Comparison of ENCODE assay signal across 19 cellular contexts in the genomic region with DNA sequence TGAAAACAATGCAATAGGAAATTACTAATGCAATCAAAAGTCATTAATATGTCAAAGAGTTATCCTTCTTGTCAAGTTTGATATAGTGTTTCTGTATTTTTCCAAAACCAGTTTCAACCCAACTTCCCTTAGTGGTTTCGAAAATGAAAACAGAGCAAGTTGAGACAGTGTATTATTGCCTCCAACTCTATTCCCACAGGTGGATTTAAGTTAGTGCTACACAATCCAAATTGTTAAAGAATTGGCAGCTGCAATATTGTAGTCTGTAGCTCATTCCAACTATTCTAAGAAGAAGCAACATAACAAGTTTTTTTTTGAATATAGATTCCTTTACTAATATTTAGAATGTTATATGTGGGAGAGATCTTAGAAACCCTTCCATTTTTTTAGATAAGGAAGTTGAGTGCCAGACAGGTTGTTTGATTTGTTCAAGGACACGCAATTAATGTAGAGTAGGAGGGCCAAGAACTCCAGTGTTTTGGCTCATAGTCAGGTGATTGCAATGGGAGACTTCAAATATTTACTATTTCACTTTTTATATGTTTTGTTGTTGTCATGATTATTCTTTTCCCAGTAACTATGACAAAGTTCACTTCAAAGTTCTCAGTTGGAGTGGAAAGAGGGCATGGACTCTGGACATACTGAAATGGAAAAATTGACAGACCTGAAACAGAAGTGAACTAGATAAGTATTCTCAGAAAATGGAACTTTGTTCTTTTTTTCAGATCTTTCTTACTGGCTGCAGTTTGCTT.
"Had no signal": no experiment of that assay in that cellular context is flagged by ENCODE, and none has a peak within 500 bp of the region (broad histone marks: within the 10 kb centered on the region; RNA-seq: fewer than 3 reads in every experiment).

No MANE protein-coding gene starts in this region.

- H3K4me3 ChIP-seq: adrenal gland, colonic mucosa, prostate gland, sigmoid colon, spleen had no signal

- H3K9me3 ChIP-seq: adrenal gland, colonic mucosa, prostate gland, sigmoid colon had no signal

- H3K4me1 ChIP-seq: adrenal gland, colonic mucosa, prostate gland, sigmoid colon, spleen had no signal

- H3K27me3 Mint-ChIP-seq: activated CD4-positive, alpha-beta memory T cell treated with anti-CD3 and anti-CD28 coated beads, Interleukin-2, amount 10 ng/mL, durations not matched to agents 7 days and 5 days; activated CD4-positive, alpha-beta T cell treated with anti-CD3 and anti-CD28 coated beads for 36 hours; memory B cell; stimulated activated naive CD8-positive, alpha-beta T cell treated with anti-CD3 and anti-CD28 coated beads, Interleukin-15, amount 100 ng/mL, for 72 hours had no signal

- H3K27me3 ChIP-seq: adrenal gland, colonic mucosa, sigmoid colon, spleen had no signal

- H3K27ac Mint-ChIP-seq: activated CD4-positive, alpha-beta memory T cell treated with anti-CD3 and anti-CD28 coated beads, Interleukin-2, amount 10 ng/mL, durations not matched to agents 7 days and 5 days; activated CD4-positive, alpha-beta T cell treated with anti-CD3 and anti-CD28 coated beads for 36 hours; immature natural killer cell; memory B cell; nephron progenitor cell; stimulated activated naive CD8-positive, alpha-beta T cell treated with anti-CD3 and anti-CD28 coated beads, Interleukin-15, amount 100 ng/mL, for 72 hours had no signal

- H3K9me3 Mint-ChIP-seq: activated CD4-positive, alpha-beta memory T cell treated with anti-CD3 and anti-CD28 coated beads, Interleukin-2, amount 10 ng/mL, durations not matched to agents 7 days and 5 days; activated T-cell treated with anti-CD3 and anti-CD28 coated beads, Interleukin-2, amount 50 U/mL, for 4 hours; nephron progenitor cell; stimulated activated naive CD8-positive, alpha-beta T cell treated with anti-CD3 and anti-CD28 coated beads, Interleukin-15, amount 100 ng/mL, for 72 hours had no signal

- ATAC-seq: activated CD4-positive, alpha-beta T cell treated with anti-CD3 and anti-CD28 coated beads for 36 hours; activated T-cell treated with anti-CD3 and anti-CD28 coated beads, Interleukin-2, amount 50 U/mL, for 4 hours; stimulated activated naive CD8-positive, alpha-beta T cell treated with anti-CD3 and anti-CD28 coated beads, Interleukin-15, amount 100 ng/mL, for 72 hours had no signal

- DNase-seq: activated CD4-positive, alpha-beta memory T cell treated with anti-CD3 and anti-CD28 coated beads, Interleukin-2, amount 10 ng/mL, durations not matched to agents 7 days and 5 days; activated CD4-positive, alpha-beta T cell treated with anti-CD3 and anti-CD28 coated beads for 36 hours; activated effector memory CD4-positive, alpha-beta T cell treated with Interleukin-2 at 50 U/mL for 16 hours; activated naive CD4-positive, alpha-beta T cell treated with anti-CD3 and anti-CD28 coated beads, Interleukin-2, amount 50 U/mL, for 16 hours; activated T-cell treated with anti-CD3 and anti-CD28 coated beads, Interleukin-2, amount 50 U/mL, for 4 hours; adrenal gland; central memory CD4-positive, alpha-beta T cell; colonic mucosa; foreskin melanocyte; head of caudate nucleus; immature natural killer cell; nephron progenitor cell; occipital lobe; sigmoid colon; spleen; stimulated activated naive CD8-positive, alpha-beta T cell treated with anti-CD3 and anti-CD28 coated beads, Interleukin-15, amount 100 ng/mL, for 72 hours had no signal

- H3K4me1 Mint-ChIP-seq: activated CD4-positive, alpha-beta memory T cell treated with anti-CD3 and anti-CD28 coated beads, Interleukin-2, amount 10 ng/mL, durations not matched to agents 7 days and 5 days; activated CD4-positive, alpha-beta T cell treated with anti-CD3 and anti-CD28 coated beads for 36 hours; immature natural killer cell; memory B cell; nephron progenitor cell; stimulated activated naive CD8-positive, alpha-beta T cell treated with anti-CD3 and anti-CD28 coated beads, Interleukin-15, amount 100 ng/mL, for 72 hours had no signal

- H3K36me3 ChIP-seq: adrenal gland, colonic mucosa, prostate gland, sigmoid colon, spleen had no signal

- H3K36me3 Mint-ChIP-seq: immature natural killer cell, memory B cell had no signal

- H3K4me3 Mint-ChIP-seq: activated CD4-positive, alpha-beta memory T cell treated with anti-CD3 and anti-CD28 coated beads, Interleukin-2, amount 10 ng/mL, durations not matched to agents 7 days and 5 days; activated CD4-positive, alpha-beta T cell treated with anti-CD3 and anti-CD28 coated beads for 36 hours; activated T-cell treated with anti-CD3 and anti-CD28 coated beads, Interleukin-2, amount 50 U/mL, for 4 hours; immature natural killer cell; memory B cell; nephron progenitor cell; stimulated activated naive CD8-positive, alpha-beta T cell treated with anti-CD3 and anti-CD28 coated beads, Interleukin-15, amount 100 ng/mL, for 72 hours had no signal

- H3K27ac ChIP-seq: adrenal gland, colonic mucosa, spleen, VCaP had no signal
